In the genomic region with DNA sequence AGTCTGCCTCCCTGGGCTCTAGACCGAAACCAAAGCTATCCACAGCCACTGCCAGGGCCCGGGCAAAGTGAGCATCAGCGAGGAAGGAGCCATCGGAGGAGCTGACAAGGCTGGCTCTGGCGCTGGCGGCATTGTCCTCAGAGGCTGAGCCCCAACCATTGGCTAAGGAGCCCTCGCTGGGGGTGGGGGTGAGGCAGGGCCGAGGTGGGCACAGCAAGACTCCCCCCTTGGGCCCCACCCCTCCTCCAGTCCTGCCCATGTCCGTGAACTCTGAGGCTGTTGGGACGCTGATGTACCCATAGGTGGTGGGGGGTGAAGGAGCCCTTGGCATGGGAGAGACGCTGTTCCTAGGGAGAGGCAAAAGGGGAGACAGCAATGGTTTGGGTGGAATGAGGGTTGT, we compare ENCODE assay signal across 23 cellular contexts. TPM values are rescaled to one million over a fixed set of nuclear protein-coding genes. Genes with fewer than 3 reads are reported as not detected.
"Had no signal": no experiment of that assay in that cellular context is flagged by ENCODE, and none has a peak within 500 bp of the region (broad histone marks: within the 10 kb centered on the region; RNA-seq: fewer than 3 reads in every experiment).

No MANE protein-coding gene starts in this region.

- H3K4me2 ChIP-seq: smooth muscle cell had no signal

- DNase-seq: activated CD4-positive, alpha-beta T cell treated with anti-CD3 and anti-CD28 coated beads for 36 hours; activated CD4-positive, alpha-beta T cell treated with anti-CD3 and anti-CD28 coated beads, Interleukin-2, amount 50 U/mL, for 48 hours; activated naive CD4-positive, alpha-beta T cell treated with anti-CD3 and anti-CD28 coated beads for 36 hours; activated T-cell treated with anti-CD3 and anti-CD28 coated beads, Interleukin-2, amount 50 U/mL, for 4 hours; dermis blood vessel endothelial cell; effector memory CD8-positive, alpha-beta T cell; foreskin keratinocyte; hippocampal formation; left colon; midbrain; stimulated activated CD4-positive, alpha-beta T cell treated with anti-CD3 and anti-CD28 coated beads, Interleukin-4, amount 100 ng/mL, for 24 hours; upper lobe of right lung had no signal

- H3K27me3 ChIP-seq: foreskin keratinocyte, right lobe of liver, upper lobe of right lung had no signal

- ATAC-seq: activated CD4-positive, alpha-beta T cell treated with anti-CD3 and anti-CD28 coated beads for 36 hours; activated T-cell treated with anti-CD3 and anti-CD28 coated beads, Interleukin-2, amount 50 U/mL, for 4 hours; effector memory CD8-positive, alpha-beta T cell; foreskin keratinocyte; left colon; psoas muscle; right lobe of liver; stimulated activated effector memory CD8-positive, alpha-beta T cell treated with anti-CD3 and anti-CD28 coated beads, Interleukin-12 subunit alpha, Interleukin-12 subunit beta, amount 100 ng/mL, for 72 hours; upper lobe of right lung; WTC11 had no signal

- H3K4me1 ChIP-seq: foreskin keratinocyte had no signal

- H3K4me3 ChIP-seq: psoas muscle, right lobe of liver, smooth muscle cell, thoracic aorta, upper lobe of right lung had no signal

- H3K36me3 ChIP-seq: right lobe of liver, thoracic aorta, upper lobe of right lung had no signal

- H3K27ac ChIP-seq: epithelial cell of prostate, foreskin keratinocyte, psoas muscle, right lobe of liver, thoracic aorta, upper lobe of right lung had no signal

- H3K9me3 ChIP-seq: psoas muscle, right lobe of liver, thoracic aorta, upper lobe of right lung had no signal

RNA-seq across cellular contexts. Expression of gene ROBO4, which starts 11.2 kb away (rescaled TPM):
- total RNA-seq: activated CD4-positive, alpha-beta T cell treated with anti-CD3 and anti-CD28 coated beads for 36 hours; activated naive CD4-positive, alpha-beta T cell treated with anti-CD3 and anti-CD28 coated beads for 36 hours; activated T-cell treated with anti-CD3 and anti-CD28 coated beads, Interleukin-2, amount 50 U/mL, for 4 hours; smooth muscle cell had no signal
- polyA plus RNA-seq: neural cell had no signal

RNA-seq across cellular contexts. Expression of gene HEPN1, which starts 32.6 kb away (rescaled TPM):
- total RNA-seq: activated CD4-positive, alpha-beta T cell treated with anti-CD3 and anti-CD28 coated beads for 36 hours; activated naive CD4-positive, alpha-beta T cell treated with anti-CD3 and anti-CD28 coated beads for 36 hours; activated T-cell treated with anti-CD3 and anti-CD28 coated beads, Interleukin-2, amount 50 U/mL, for 4 hours; dermis blood vessel endothelial cell; fibroblast of lung; foreskin keratinocyte; left colon; osteocyte; psoas muscle; smooth muscle cell; upper lobe of right lung; WTC11 had no signal
- polyA plus RNA-seq: aorta, fibroblast of lung, foreskin keratinocyte, neural cell, smooth muscle cell had no signal

RNA-seq across cellular contexts. Expression of gene HEPACAM, which starts 49.4 kb away (rescaled TPM):
- total RNA-seq: activated CD4-positive, alpha-beta T cell treated with anti-CD3 and anti-CD28 coated beads for 36 hours; activated naive CD4-positive, alpha-beta T cell treated with anti-CD3 and anti-CD28 coated beads for 36 hours; activated T-cell treated with anti-CD3 and anti-CD28 coated beads, Interleukin-2, amount 50 U/mL, for 4 hours; foreskin keratinocyte; osteocyte; smooth muscle cell; WTC11 had no signal
- polyA plus RNA-seq: aorta, foreskin keratinocyte, neural cell, smooth muscle cell had no signal
